In genomic region chr5:32193591-32193990, GRCh38 we compare ENCODE assay signal across 1 cellular context.
TF ChIP-seq lines count a peak whose summit lies in the region.

No MANE protein-coding gene starts in this region.

TF ChIP-seq in HEK293, 187 proteins besides CTCF, POLR2A, EP300 and RAD21 (continued from another document):
- TF ChIP-seq ZNF518A (tag by site-specific recombination; conservative IDR thresholded peaks at IDR 0.05; ENCODE audit: low read depth) (0 out of 2 replicates have a peak, but pooled peaks have one; percentile 47), PATZ1 (tag by site-specific recombination; IDR thresholded peaks at IDR 0.05) (peak; percentile 67), ZNF394 (tag by site-specific recombination; IDR thresholded peaks at IDR 0.05; ENCODE audit: borderline replicate concordance) (peak; percentile 39; the same call in 1 of the 2 replicates), PRDM6 (tag by site-specific recombination; IDR thresholded peaks at IDR 0.05) (peak; percentile 98), ZNF324 (tag by site-specific recombination; IDR thresholded peaks at IDR 0.05) (peak; percentile 80; the same call in 1 of the 2 replicates), ZNF423 (tag by site-specific recombination; IDR thresholded peaks at IDR 0.05) (peak; percentile 61; the same call in 1 of the 2 replicates), BCL11B (tag by site-specific recombination; IDR thresholded peaks at IDR 0.05; ENCODE audit: low read depth) (0 out of 2 replicates have a peak, but pooled peaks have one; percentile 77), ZNF10 (tag by site-specific recombination; IDR thresholded peaks at IDR 0.05) (peak; percentile 89), ZNF335 (tag by site-specific recombination; conservative IDR thresholded peaks at IDR 0.05) (peak; percentile 63), TCF7L2 (IDR thresholded peaks at IDR 0.05; ENCODE audit: borderline replicate concordance, low read depth, low read length) (no peak), ZNF600 (tag by site-specific recombination; IDR thresholded peaks at IDR 0.05) (peak; percentile 90), ZNF280D (tag by site-specific recombination; IDR thresholded peaks at IDR 0.05) (no peak), ZFHX2 (tag by site-specific recombination; conservative IDR thresholded peaks at IDR 0.05) (peak; percentile 94), GLIS1 (tag by site-specific recombination; IDR thresholded peaks at IDR 0.05) (peak; percentile 80), ZNF157 (tag by site-specific recombination; IDR thresholded peaks at IDR 0.05) (no peak), SCRT2 (tag by site-specific recombination; IDR thresholded peaks at IDR 0.05) (peak; percentile 89), ZNF354C (tag by site-specific recombination; IDR thresholded peaks at IDR 0.05; ENCODE audit: borderline replicate concordance, low read depth) (no peak), YY1 (tag by site-specific recombination; IDR thresholded peaks at IDR 0.05) (no peak; the same call in 1 of the 2 replicates), KLF9 (tag by site-specific recombination; IDR thresholded peaks at IDR 0.05; ENCODE audit: low read depth) (no peak; the same call in 1 of the 2 replicates), ZNF776 (tag by site-specific recombination; IDR thresholded peaks at IDR 0.05; ENCODE audit: borderline replicate concordance) (no peak), ZNF596 (tag by site-specific recombination; IDR thresholded peaks at IDR 0.05) (peak; percentile 70; the same call in 1 of the 2 replicates), ZBTB8A (tag by site-specific recombination; IDR thresholded peaks at IDR 0.05) (peak; percentile 61; the same call in 1 of the 2 replicates), ZNF140 (tag by site-specific recombination; IDR thresholded peaks at IDR 0.05) (no peak), REPIN1 (tag by site-specific recombination; IDR thresholded peaks at IDR 0.05; ENCODE audit: low read depth) (no peak), ZNF266 (tag by site-specific recombination; IDR thresholded peaks at IDR 0.05; ENCODE audit: low read depth) (no peak), ZSCAN16 (tag by site-specific recombination; IDR thresholded peaks at IDR 0.05) (no peak), ZSCAN18 (tag by site-specific recombination; IDR thresholded peaks at IDR 0.05) (0 out of 2 replicates have a peak, but pooled peaks have one; percentile 85)
- TF ChIP-seq, protein P1, sequence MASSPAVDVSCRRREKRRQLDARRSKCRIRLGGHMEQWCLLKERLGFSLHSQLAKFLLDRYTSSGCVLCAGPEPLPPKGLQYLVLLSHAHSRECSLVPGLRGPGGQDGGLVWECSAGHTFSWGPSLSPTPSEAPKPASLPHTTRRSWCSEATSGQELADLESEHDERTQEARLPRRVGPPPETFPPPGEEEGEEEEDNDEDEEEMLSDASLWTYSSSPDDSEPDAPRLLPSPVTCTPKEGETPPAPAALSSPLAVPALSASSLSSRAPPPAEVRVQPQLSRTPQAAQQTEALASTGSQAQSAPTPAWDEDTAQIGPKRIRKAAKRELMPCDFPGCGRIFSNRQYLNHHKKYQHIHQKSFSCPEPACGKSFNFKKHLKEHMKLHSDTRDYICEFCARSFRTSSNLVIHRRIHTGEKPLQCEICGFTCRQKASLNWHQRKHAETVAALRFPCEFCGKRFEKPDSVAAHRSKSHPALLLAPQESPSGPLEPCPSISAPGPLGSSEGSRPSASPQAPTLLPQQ (tag by site-specific recombination; IDR thresholded peaks at IDR 0.05) = peak; percentile 87
- TF ChIP-seq, protein P2, sequence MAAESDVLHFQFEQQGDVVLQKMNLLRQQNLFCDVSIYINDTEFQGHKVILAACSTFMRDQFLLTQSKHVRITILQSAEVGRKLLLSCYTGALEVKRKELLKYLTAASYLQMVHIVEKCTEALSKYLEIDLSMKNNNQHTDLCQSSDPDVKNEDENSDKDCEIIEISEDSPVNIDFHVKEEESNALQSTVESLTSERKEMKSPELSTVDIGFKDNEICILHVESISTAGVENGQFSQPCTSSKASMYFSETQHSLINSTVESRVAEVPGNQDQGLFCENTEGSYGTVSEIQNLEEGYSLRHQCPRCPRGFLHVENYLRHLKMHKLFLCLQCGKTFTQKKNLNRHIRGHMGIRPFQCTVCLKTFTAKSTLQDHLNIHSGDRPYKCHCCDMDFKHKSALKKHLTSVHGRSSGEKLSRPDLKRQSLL (tag by site-specific recombination; IDR thresholded peaks at IDR 0.05) = no peak
- TF ChIP-seq, protein P3, sequence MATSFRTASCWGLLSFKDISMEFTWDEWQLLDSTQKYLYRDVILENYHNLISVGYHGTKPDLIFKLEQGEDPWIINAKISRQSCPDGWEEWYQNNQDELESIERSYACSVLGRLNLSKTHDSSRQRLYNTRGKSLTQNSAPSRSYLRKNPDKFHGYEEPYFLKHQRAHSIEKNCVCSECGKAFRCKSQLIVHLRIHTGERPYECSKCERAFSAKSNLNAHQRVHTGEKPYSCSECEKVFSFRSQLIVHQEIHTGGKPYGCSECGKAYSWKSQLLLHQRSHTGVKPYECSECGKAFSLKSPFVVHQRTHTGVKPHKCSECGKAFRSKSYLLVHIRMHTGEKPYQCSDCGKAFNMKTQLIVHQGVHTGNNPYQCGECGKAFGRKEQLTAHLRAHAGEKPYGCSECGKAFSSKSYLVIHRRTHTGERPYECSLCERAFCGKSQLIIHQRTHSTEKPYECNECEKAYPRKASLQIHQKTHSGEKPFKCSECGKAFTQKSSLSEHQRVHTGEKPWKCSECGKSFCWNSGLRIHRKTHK (tag by site-specific recombination; IDR thresholded peaks at IDR 0.05) = no peak
